16 cellular contexts compared by ENCODE assay signal in genomic region chr11:134678152-134678551, GRCh38.
DNase-seq lines count a peak whose midpoint lies in the region; TF ChIP-seq lines count a peak whose summit lies in the region.
"Had no signal": no experiment of that assay in that cellular context is flagged by ENCODE, and none has a peak within 500 bp of the region (broad histone marks: within the 10 kb centered on the region; RNA-seq: fewer than 3 reads in every experiment).

No MANE protein-coding gene starts in this region.

- CTCF ChIA-PET in PC-9 (lab: Charles Lee), result no interaction called here

- H3K27me3 ChIP-seq in esophagus muscularis mucosa (no peaks in the 10 kb centered on the region), sigmoid colon (no peaks in the 10 kb centered on the region), Peyer's patch (no peaks in the 10 kb centered on the region), PC-9 (ENCODE audit: insufficient read depth, low read depth) (peaks cover 79% of the 10 kb centered on the region)
- H3K27me3 ChIP-seq: BLaER1 had no signal

- H3K9me2 ChIP-seq in PC-9 (ENCODE audit: insufficient read depth), result no peaks in the 10 kb centered on the region

- no peaks in the 10 kb centered on the region for H3F3A ChIP-seq in PC-9 (ENCODE audit: insufficient read depth, low read depth)

- 75% methylated on average over 2 of the region's 2 CpGs for WGBS in esophagus muscularis mucosa
- 66 to 79% methylated on average over 2 of the region's 2 CpGs for WGBS in sigmoid colon, 2 donors

- intact Hi-C loops in esophagus muscularis mucosa (cut with DNase I), result no loop called here
- intact Hi-C loops in sigmoid colon (cut with DNase I), result no loop called here
- intact Hi-C loops in PC-9 (cut with micrococcal nuclease; ENCODE audit: unreplicated experiment), result no loop called here
- intact Hi-C loops in cardiac septum (cut with DNase I), result no loop called here

- H3K36me3 ChIP-seq in esophagus muscularis mucosa (no peaks in the 10 kb centered on the region), sigmoid colon (no peaks in the 10 kb centered on the region), Peyer's patch (no peaks in the 10 kb centered on the region), PC-9 (ENCODE audit: low read depth) (no peaks in the 10 kb centered on the region)
- H3K36me3 ChIP-seq: BLaER1, HAP-1 had no signal

- H3K9me3 ChIP-seq in esophagus muscularis mucosa (peaks cover 0 to 6% (median 0%) of the 10 kb centered on the region in 4 donors), sigmoid colon (no peaks in the 10 kb centered on the region), Peyer's patch (no peaks in the 10 kb centered on the region), PC-9 (ENCODE audit: insufficient read depth, low read depth) (no peaks in the 10 kb centered on the region)
- H3K9me3 ChIP-seq: BLaER1, Caco-2, HAP-1 had no signal

- TF ChIP-seq CTCF in esophagus muscularis mucosa (IDR thresholded peaks at IDR 0.05), result no peak
- no peak for TF ChIP-seq CTCF in sigmoid colon (IDR thresholded peaks at IDR 0.05)
- no peak for TF ChIP-seq CTCF in Peyer's patch (IDR thresholded peaks at IDR 0.05)
- no peak for TF ChIP-seq CTCF in PC-9 (conservative IDR thresholded peaks at IDR 0.05)

- DNase-seq in esophagus muscularis mucosa (ENCODE audit: extremely low spot score) (peak; percentile 55), mesenteric fat pad (ENCODE audit: low spot score) (peak; percentile 65), sigmoid colon (peak; percentile 55), ureter (ENCODE audit: low spot score) (peak; percentile 8), Peyer's patch (no peak), PC-9 (no peak), cardiac septum (ENCODE audit: low spot score) (no peak)
- DNase-seq: CD4-positive, CD25-positive, alpha-beta regulatory T cell; DMS153; DND-41; GOT3; HFFc6 had no signal

- H3K4me1 ChIP-seq in esophagus muscularis mucosa (no peaks in the 10 kb centered on the region), sigmoid colon (no peaks in the 10 kb centered on the region), Peyer's patch (no peaks in the 10 kb centered on the region), PC-9 (replicated peaks; ENCODE audit: insufficient read depth) (no peaks in the 10 kb centered on the region)
- H3K4me1 ChIP-seq: BLaER1, Caco-2, HAP-1 had no signal

- H3K27ac ChIP-seq in esophagus muscularis mucosa (replicated peaks in 1 of 4) (no peak overlapping the region), sigmoid colon (no peak overlapping the region), Peyer's patch (no peak overlapping the region), PC-9 (no peak overlapping the region)
- H3K27ac ChIP-seq: BLaER1, C4-2B had no signal

- H3K4me2 ChIP-seq in PC-9, result no peak overlapping the region
- H3K4me2 ChIP-seq: BLaER1 had no signal

- POLR2A ChIA-PET in PC-9 (lab: Charles Lee; ENCODE audit: unreplicated experiment), result no interaction called here

- no peak for TF ChIP-seq EP300 in esophagus muscularis mucosa (IDR thresholded peaks at IDR 0.05)
- TF ChIP-seq EP300 in sigmoid colon (IDR thresholded peaks at IDR 0.05), result no peak

- no peaks in the 10 kb centered on the region for H4K20me1 ChIP-seq in PC-9 (ENCODE audit: insufficient read depth)
- H4K20me1 ChIP-seq: BLaER1 had no signal

- H2AFZ ChIP-seq in PC-9, result no peak overlapping the region

- H3K79me2 ChIP-seq in PC-9 (ENCODE audit: low read depth), result no peaks in the 10 kb centered on the region

- no peak for TF ChIP-seq POLR2A in esophagus muscularis mucosa (IDR thresholded peaks at IDR 0.05; ENCODE audit: low read depth)
- no peak for TF ChIP-seq POLR2A in sigmoid colon (IDR thresholded peaks at IDR 0.05)
- TF ChIP-seq POLR2A in Peyer's patch (IDR thresholded peaks at IDR 0.05), result no peak

- no TSS peak for BruUV-seq in PC-9 (replicated peaks; lab: Mats Ljungman, UMichigan)

- H3K4me3 ChIP-seq in esophagus muscularis mucosa (no peak overlapping the region), sigmoid colon (no peak overlapping the region), Peyer's patch (no peak overlapping the region), PC-9 (no peak overlapping the region)
- H3K4me3 ChIP-seq: BLaER1, HAP-1 had no signal

Comparison
In these comparisons a context has a peak if more than half of its experiments do, and no peak if none do; other contexts are left out.
1. DNase-seq: peak in esophagus muscularis mucosa (single experiment), mesenteric fat pad (single experiment), sigmoid colon (single experiment) and ureter (single experiment); none in Peyer's patch (0 of 3), PC-9 (0 of 2) and cardiac septum (single experiment).